In the genomic region with DNA sequence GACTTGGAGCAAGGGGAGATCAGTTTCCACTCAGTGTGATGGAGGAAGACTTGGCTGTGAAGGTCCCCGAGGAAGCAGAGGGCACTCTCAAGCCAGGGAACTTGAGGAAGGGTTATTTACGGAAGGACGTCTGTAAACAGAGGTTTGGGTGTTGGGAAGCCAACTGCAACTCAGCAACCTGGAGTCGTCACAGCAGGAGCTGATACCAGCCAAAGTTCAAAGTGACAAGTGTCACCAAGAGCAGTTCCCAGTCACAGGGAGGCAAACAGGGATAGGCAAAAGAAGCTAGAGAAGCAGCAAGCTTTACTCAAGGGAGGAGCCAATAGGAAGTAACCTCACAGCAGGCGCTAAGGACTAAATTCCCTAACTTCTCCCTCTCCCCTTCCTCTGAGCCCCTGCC, we compare ENCODE assay signal across 23 cellular contexts.
"Had no signal": no experiment of that assay in that cellular context is flagged by ENCODE, and none has a peak within 500 bp of the region (broad histone marks: within the 10 kb centered on the region; RNA-seq: fewer than 3 reads in every experiment).

No MANE protein-coding gene starts in this region.

- ATAC-seq: activated CD8-positive, alpha-beta memory T cell treated with anti-CD3 and anti-CD28 coated beads, Interleukin-2, amount 10 ng/mL, durations not matched to agents 7 days and 5 days; activated naive CD4-positive, alpha-beta T cell treated with anti-CD3 and anti-CD28 coated beads, Interleukin-2, amount 50 U/mL, for 72 hours; activated naive CD8-positive, alpha-beta T cell treated with anti-CD3 and anti-CD28 coated beads, Interleukin-2, amount 50 U/mL, for 24 hours; K562; PC-3 had no signal

- H3K27ac Mint-ChIP-seq: activated CD4-positive, alpha-beta T cell treated with anti-CD3 and anti-CD28 coated beads, Interleukin-2, amount 10 ng/mL, durations not matched to agents 24 days and 14 days; activated CD8-positive, alpha-beta memory T cell treated with anti-CD3 and anti-CD28 coated beads, Interleukin-2, amount 10 ng/mL, durations not matched to agents 7 days and 5 days; activated naive CD4-positive, alpha-beta T cell treated with anti-CD3 and anti-CD28 coated beads, Interleukin-2, amount 50 U/mL, for 72 hours; activated naive CD8-positive, alpha-beta T cell treated with anti-CD3 and anti-CD28 coated beads, Interleukin-2, amount 50 U/mL, for 24 hours; activated T-cell treated with anti-CD3 and anti-CD28 coated beads, Interleukin-2, amount 50 U/mL, for 24 hours; brain; T-helper 1 cell treated with Interleukin-12 subunit alpha and Interleukin-12 subunit beta and Interleukin-4 antibody, amounts not matched to agents 30 μg/mL and 1 μg/mL, for 36 hours had no signal

- DNase-seq: activated CD4-positive, alpha-beta T cell treated with anti-CD3 and anti-CD28 coated beads, Interleukin-2, amount 10 ng/mL, durations not matched to agents 24 days and 14 days; activated CD4-positive, alpha-beta T cell treated with anti-CD3 and anti-CD28 coated beads, Interleukin-2, amount 50 U/mL, for 48 hours; activated CD4-positive, CD25-positive, alpha-beta regulatory T cell treated with anti-CD3 and anti-CD28 coated beads, Interleukin-2, amount 50 U/mL, for 72 hours; activated CD8-positive, alpha-beta memory T cell treated with anti-CD3 and anti-CD28 coated beads, Interleukin-2, amount 10 ng/mL, durations not matched to agents 7 days and 5 days; activated effector memory CD4-positive, alpha-beta T cell treated with anti-CD3 and anti-CD28 coated beads, Interleukin-2, amount 50 U/mL, for 16 hours; activated naive CD4-positive, alpha-beta T cell treated with Interleukin-2 at 50 U/mL for 16 hours; activated naive CD8-positive, alpha-beta T cell treated with anti-CD3 and anti-CD28 coated beads, Interleukin-2, amount 50 U/mL, for 24 hours; activated T-cell treated with anti-CD3 and anti-CD28 coated beads, Interleukin-2, amount 50 U/mL, for 24 hours; amniotic stem cell; Karpas-422; MM.1S; NCI-H1105; NCI-H1436; NCI-H1694 treated with DMSO at 0.1 percent for 48 hours; NCI-H2029 treated with DMSO at 0.1 percent for 48 hours; NCI-H510A treated with DMSO at 0.1 percent for 48 hours; NCI-H69; PC-3; SHP77 treated with DMSO at 0.1 percent for 48 hours had no signal

- H3K9me3 Mint-ChIP-seq: activated naive CD8-positive, alpha-beta T cell treated with anti-CD3 and anti-CD28 coated beads, Interleukin-2, amount 50 U/mL, for 24 hours; activated T-cell treated with anti-CD3 and anti-CD28 coated beads, Interleukin-2, amount 50 U/mL, for 24 hours had no signal

- H3K4me3 Mint-ChIP-seq: activated CD4-positive, alpha-beta T cell treated with anti-CD3 and anti-CD28 coated beads, Interleukin-2, amount 10 ng/mL, durations not matched to agents 24 days and 14 days; activated CD8-positive, alpha-beta memory T cell treated with anti-CD3 and anti-CD28 coated beads, Interleukin-2, amount 10 ng/mL, durations not matched to agents 7 days and 5 days; activated naive CD8-positive, alpha-beta T cell treated with anti-CD3 and anti-CD28 coated beads, Interleukin-2, amount 50 U/mL, for 24 hours; activated T-cell treated with anti-CD3 and anti-CD28 coated beads, Interleukin-2, amount 50 U/mL, for 24 hours; brain; T-helper 1 cell treated with Interleukin-12 subunit alpha and Interleukin-12 subunit beta and Interleukin-4 antibody, amounts not matched to agents 30 μg/mL and 1 μg/mL, for 36 hours had no signal

- H3K4me1 Mint-ChIP-seq: activated CD4-positive, alpha-beta T cell treated with anti-CD3 and anti-CD28 coated beads, Interleukin-2, amount 10 ng/mL, durations not matched to agents 24 days and 14 days; activated CD8-positive, alpha-beta memory T cell treated with anti-CD3 and anti-CD28 coated beads, Interleukin-2, amount 10 ng/mL, durations not matched to agents 7 days and 5 days; activated naive CD8-positive, alpha-beta T cell treated with anti-CD3 and anti-CD28 coated beads, Interleukin-2, amount 50 U/mL, for 24 hours had no signal

- H3K4me3 ChIP-seq: K562 had no signal

- H3K36me3 Mint-ChIP-seq: activated CD8-positive, alpha-beta memory T cell treated with anti-CD3 and anti-CD28 coated beads, Interleukin-2, amount 10 ng/mL, durations not matched to agents 7 days and 5 days; activated naive CD4-positive, alpha-beta T cell treated with anti-CD3 and anti-CD28 coated beads, Interleukin-2, amount 50 U/mL, for 72 hours; brain had no signal

- H3K27me3 Mint-ChIP-seq: activated CD4-positive, alpha-beta T cell treated with anti-CD3 and anti-CD28 coated beads, Interleukin-2, amount 10 ng/mL, durations not matched to agents 24 days and 14 days; activated CD8-positive, alpha-beta memory T cell treated with anti-CD3 and anti-CD28 coated beads, Interleukin-2, amount 10 ng/mL, durations not matched to agents 7 days and 5 days; activated naive CD8-positive, alpha-beta T cell treated with anti-CD3 and anti-CD28 coated beads, Interleukin-2, amount 50 U/mL, for 24 hours had no signal
